14 cellular contexts compared by ENCODE assay signal in the genomic region with DNA sequence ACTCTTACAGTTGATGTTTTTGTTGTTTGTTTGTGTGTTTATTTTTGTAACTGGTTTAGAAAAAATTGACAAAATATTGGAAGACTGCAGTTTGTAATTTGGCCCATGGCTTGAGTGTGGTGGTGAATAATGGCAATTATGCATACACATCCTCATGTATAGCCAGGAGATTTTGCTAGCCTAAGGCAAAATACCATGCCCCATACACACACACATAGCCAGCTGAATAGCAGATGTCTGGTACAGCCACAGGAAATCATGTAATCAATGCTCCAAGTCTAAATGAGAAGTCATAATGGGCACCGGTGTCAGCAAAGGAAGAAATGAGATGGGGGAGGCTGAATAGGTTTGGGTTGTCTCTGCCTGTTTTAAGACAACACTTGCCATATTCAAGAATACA.
DNase-seq lines count a peak whose midpoint lies in the region; ATAC-seq and TF ChIP-seq lines count a peak whose summit lies in the region.
"Had no signal": no experiment of that assay in that cellular context is flagged by ENCODE, and none has a peak within 500 bp of the region (broad histone marks: within the 10 kb centered on the region; RNA-seq: fewer than 3 reads in every experiment).

No MANE protein-coding gene starts in this region.

- peaks cover 40% of the 10 kb centered on the region for H3K4me1 Mint-ChIP-seq in activated naive CD8-positive, alpha-beta T cell treated with anti-CD3 and anti-CD28 coated beads, Interleukin-2, amount 10 ng/mL, durations not matched to agents 7 days and 5 days
- H3K4me1 Mint-ChIP-seq in activated naive CD8-positive, alpha-beta T cell treated with anti-CD3 and anti-CD28 coated beads, Interleukin-2, amount 50 U/mL, for 24 hours: peaks cover 7% of the 10 kb centered on the region
- H3K4me1 Mint-ChIP-seq in activated CD4-positive, alpha-beta memory T cell treated with anti-CD3 and anti-CD28 coated beads for 36 hours (ENCODE audit: low read depth): no peaks in the 10 kb centered on the region

- H3K4me1 ChIP-seq in foreskin keratinocyte: peaks cover 16% of the 10 kb centered on the region
- H3K4me1 ChIP-seq in vagina: no peaks in the 10 kb centered on the region

- POLR2A ChIA-PET in activated naive CD8-positive, alpha-beta T cell treated with anti-CD3 and anti-CD28 coated beads, Interleukin-2, amount 10 ng/mL, durations not matched to agents 7 days and 5 days (lab: Charles Lee): no interaction called here
- POLR2A ChIA-PET in activated CD4-positive, alpha-beta memory T cell treated with anti-CD3 and anti-CD28 coated beads for 36 hours (lab: Charles Lee): no interaction called here

- H3K27me3 ChIP-seq in foreskin keratinocyte (no peaks in the 10 kb centered on the region), vagina (no peaks in the 10 kb centered on the region)
- H3K27me3 ChIP-seq: BLaER1 had no signal

- no peak for TF ChIP-seq POLR2A in vagina (IDR thresholded peaks at IDR 0.05)

- intact Hi-C loops in vagina (cut with DNase I): no loop called here
- intact Hi-C loops in activated CD4-positive, alpha-beta memory T cell treated with anti-CD3 and anti-CD28 coated beads for 36 hours (cut with micrococcal nuclease): no loop called here

- H3K9me3 Mint-ChIP-seq in activated naive CD8-positive, alpha-beta T cell treated with anti-CD3 and anti-CD28 coated beads, Interleukin-2, amount 10 ng/mL, durations not matched to agents 7 days and 5 days: no peaks in the 10 kb centered on the region
- H3K9me3 Mint-ChIP-seq in activated naive CD8-positive, alpha-beta T cell treated with anti-CD3 and anti-CD28 coated beads, Interleukin-2, amount 50 U/mL, for 24 hours: no peaks in the 10 kb centered on the region
- no peaks in the 10 kb centered on the region for H3K9me3 Mint-ChIP-seq in activated CD4-positive, alpha-beta memory T cell treated with anti-CD3 and anti-CD28 coated beads for 36 hours

- peak overlapping the region; percentile 15 for H3K27ac Mint-ChIP-seq in activated naive CD8-positive, alpha-beta T cell treated with anti-CD3 and anti-CD28 coated beads, Interleukin-2, amount 10 ng/mL, durations not matched to agents 7 days and 5 days
- H3K27ac Mint-ChIP-seq in activated naive CD8-positive, alpha-beta T cell treated with anti-CD3 and anti-CD28 coated beads, Interleukin-2, amount 50 U/mL, for 24 hours: no peak overlapping the region
- H3K27ac Mint-ChIP-seq in activated CD4-positive, alpha-beta memory T cell treated with anti-CD3 and anti-CD28 coated beads for 36 hours: no peak overlapping the region

- H3K4me3 ChIP-seq in vagina: no peak overlapping the region
- H3K4me3 ChIP-seq: BLaER1 had no signal

- no peaks in the 10 kb centered on the region for H3K27me3 Mint-ChIP-seq in activated naive CD8-positive, alpha-beta T cell treated with anti-CD3 and anti-CD28 coated beads, Interleukin-2, amount 10 ng/mL, durations not matched to agents 7 days and 5 days
- peaks cover 3% of the 10 kb centered on the region for H3K27me3 Mint-ChIP-seq in activated naive CD8-positive, alpha-beta T cell treated with anti-CD3 and anti-CD28 coated beads, Interleukin-2, amount 50 U/mL, for 24 hours
- H3K27me3 Mint-ChIP-seq in activated CD4-positive, alpha-beta memory T cell treated with anti-CD3 and anti-CD28 coated beads for 36 hours: peaks cover 12% of the 10 kb centered on the region

- peaks cover 76% of the 10 kb centered on the region for H3K36me3 Mint-ChIP-seq in activated naive CD8-positive, alpha-beta T cell treated with anti-CD3 and anti-CD28 coated beads, Interleukin-2, amount 10 ng/mL, durations not matched to agents 7 days and 5 days
- no peaks in the 10 kb centered on the region for H3K36me3 Mint-ChIP-seq in activated naive CD8-positive, alpha-beta T cell treated with anti-CD3 and anti-CD28 coated beads, Interleukin-2, amount 50 U/mL, for 24 hours (ENCODE audit: low read depth)
- no peaks in the 10 kb centered on the region for H3K36me3 Mint-ChIP-seq in activated CD4-positive, alpha-beta memory T cell treated with anti-CD3 and anti-CD28 coated beads for 36 hours

- no peak overlapping the region for H3K27ac ChIP-seq in foreskin keratinocyte
- H3K27ac ChIP-seq in vagina: no peak overlapping the region
- H3K27ac ChIP-seq: BLaER1 had no signal

- H3K36me3 ChIP-seq in vagina: no peaks in the 10 kb centered on the region
- H3K36me3 ChIP-seq: BLaER1 had no signal

- TF ChIP-seq CTCF in foreskin keratinocyte (conservative IDR thresholded peaks at IDR 0.05): no peak
- no peak for TF ChIP-seq CTCF in vagina (IDR thresholded peaks at IDR 0.05)

- DNase-seq in activated naive CD8-positive, alpha-beta T cell treated with anti-CD3 and anti-CD28 coated beads, Interleukin-2, amount 10 ng/mL, durations not matched to agents 7 days and 5 days: no peak
- DNase-seq in activated naive CD8-positive, alpha-beta T cell treated with anti-CD3 and anti-CD28 coated beads, Interleukin-2, amount 50 U/mL, for 24 hours: no peak
- DNase-seq in NCI-H69 (lab: John Stamatoyannopoulos, UW) (peak; percentile 90), foreskin keratinocyte (peak in 1 of 2 donors; percentile 79), vagina (ENCODE audit: extremely low spot score in 2 of 2) (peak; percentile 1), NCI-H510A treated with DMSO at 0.1 percent for 48 hours (lab: John Stamatoyannopoulos, UW) (no peak)
- DNase-seq in activated CD4-positive, alpha-beta memory T cell treated with anti-CD3 and anti-CD28 coated beads for 36 hours: no peak
- DNase-seq: 8988T, AML-193, DMS 273 treated with DMSO at 0.1 percent for 48 hours had no signal

- H3K9me3 ChIP-seq in vagina: no peaks in the 10 kb centered on the region

- no peak overlapping the region for H3K4me3 Mint-ChIP-seq in activated naive CD8-positive, alpha-beta T cell treated with anti-CD3 and anti-CD28 coated beads, Interleukin-2, amount 10 ng/mL, durations not matched to agents 7 days and 5 days
- no peak overlapping the region for H3K4me3 Mint-ChIP-seq in activated naive CD8-positive, alpha-beta T cell treated with anti-CD3 and anti-CD28 coated beads, Interleukin-2, amount 50 U/mL, for 24 hours
- H3K4me3 Mint-ChIP-seq in activated CD4-positive, alpha-beta memory T cell treated with anti-CD3 and anti-CD28 coated beads for 36 hours: no peak overlapping the region

- CTCF ChIA-PET in activated CD4-positive, alpha-beta memory T cell treated with anti-CD3 and anti-CD28 coated beads for 36 hours (lab: Charles Lee): interaction anchor here (1.2 kb wide), 1 partner anchor 25 kb away, joined by 3 read pairs; no protein-coding TSS in a partner anchor

- no peak for ATAC-seq in activated naive CD8-positive, alpha-beta T cell treated with anti-CD3 and anti-CD28 coated beads, Interleukin-2, amount 10 ng/mL, durations not matched to agents 7 days and 5 days (ENCODE audit: low read depth)
- ATAC-seq in activated naive CD8-positive, alpha-beta T cell treated with anti-CD3 and anti-CD28 coated beads, Interleukin-2, amount 50 U/mL, for 24 hours: no peak
- ATAC-seq in foreskin keratinocyte (peak; percentile 74), GM19035 (IDR thresholded peaks at IDR 0.05; ENCODE audit: unreplicated experiment) (no peak)
- ATAC-seq: HCT116, HepG2 had no signal

Comparison
In these comparisons a context has a peak if more than half of its experiments do, and no peak if none do; other contexts are left out.
1. DNase-seq: peak in NCI-H69 (single experiment) and vagina (2 of 2); none in activated naive CD8-positive, alpha-beta T cell treated with anti-CD3 and anti-CD28 coated beads, Interleukin-2, amount 10 ng/mL, durations not matched to agents 7 days and 5 days (single experiment), activated naive CD8-positive, alpha-beta T cell treated with anti-CD3 and anti-CD28 coated beads, Interleukin-2, amount 50 U/mL, for 24 hours (single experiment), NCI-H510A treated with DMSO at 0.1 percent for 48 hours (single experiment) and activated CD4-positive, alpha-beta memory T cell treated with anti-CD3 and anti-CD28 coated beads for 36 hours (single experiment).